In the genomic region with DNA sequence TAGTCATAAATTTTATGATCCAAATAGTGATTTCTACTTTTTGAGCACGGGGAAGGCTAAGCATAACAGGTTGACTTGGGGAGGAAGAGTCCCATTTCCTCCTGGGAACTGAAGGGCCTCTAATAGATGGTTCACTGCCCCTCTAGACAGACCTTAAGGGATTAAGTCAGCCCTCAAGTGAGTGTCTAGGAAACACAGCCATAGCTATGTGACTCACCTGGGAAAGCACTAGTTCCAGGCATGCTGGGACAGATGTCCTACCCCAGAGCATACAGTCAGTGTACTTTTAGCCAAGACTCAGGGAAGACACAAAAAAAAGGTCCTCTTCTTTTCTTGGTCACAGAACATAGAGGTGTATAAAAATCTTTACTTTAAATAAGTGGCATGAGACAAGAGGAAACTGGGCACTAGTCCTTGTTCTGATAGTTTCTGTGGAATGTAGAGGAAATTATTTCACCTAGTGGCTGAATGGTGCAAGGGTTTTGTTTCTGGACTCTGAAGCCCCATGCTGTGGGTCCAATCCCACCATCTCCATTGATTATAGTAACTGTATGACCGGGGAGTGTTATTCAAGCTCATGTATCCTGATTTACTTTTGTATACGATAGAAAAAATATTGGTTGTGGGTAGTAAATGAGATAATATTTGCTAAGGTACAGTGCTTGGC, we compare ENCODE assay signal across 17 cellular contexts.
DNase-seq lines count a peak whose midpoint lies in the region; ATAC-seq, FAIRE-seq and TF ChIP-seq lines count a peak whose summit lies in the region.
"Had no signal": no experiment of that assay in that cellular context is flagged by ENCODE, and none has a peak within 500 bp of the region (broad histone marks: within the 10 kb centered on the region; RNA-seq: fewer than 3 reads in every experiment).

No MANE protein-coding gene starts in this region.

- H4K20me1 ChIP-seq in astrocyte (ENCODE audit: insufficient read depth, low read length) (no peaks in the 10 kb centered on the region), hepatocyte (ENCODE audit: insufficient read depth, poor library complexity, severe bottlenecking) (no peaks in the 10 kb centered on the region), Karpas-422 (ENCODE audit: insufficient read depth, low read depth, low read length) (no peaks in the 10 kb centered on the region)

- H3K4me3 ChIP-seq in BE2C (ENCODE audit: low read depth, low read length) (no peak overlapping the region), astrocyte (ENCODE audit: insufficient read depth, low read depth, low read length) (no peak overlapping the region), hepatocyte (no peak overlapping the region), dorsolateral prefrontal cortex (no peak overlapping the region), Karpas-422 (ENCODE audit: low read length) (no peak overlapping the region), HAP-1 (no peak overlapping the region)
- H3K4me3 ChIP-seq: adrenal gland had no signal

- H3K9me3 ChIP-seq in BE2C = no peaks in the 10 kb centered on the region
- no peaks in the 10 kb centered on the region for H3K9me3 ChIP-seq in astrocyte (ENCODE audit: insufficient read depth, low read depth, low read length)
- no peaks in the 10 kb centered on the region for H3K9me3 ChIP-seq in hepatocyte (ENCODE audit: low read depth)
- no peaks in the 10 kb centered on the region for H3K9me3 ChIP-seq in Karpas-422 (ENCODE audit: low read length)
- no peaks in the 10 kb centered on the region for H3K9me3 ChIP-seq in HAP-1
- H3K9me3 ChIP-seq: adrenal gland had no signal

- 77% methylated on average over 3 of the region's 3 CpGs for WGBS in hepatocyte (ENCODE audit: low lambda C conversion rate, missing lambda C conversion rate)

- H3K36me3 Mint-ChIP-seq in astrocyte (ENCODE audit: low read depth, unreplicated experiment) = no peaks in the 10 kb centered on the region
- H3K36me3 Mint-ChIP-seq: immature natural killer cell had no signal

- FAIRE-seq in astrocyte (lab: Jason Lieb, UNC) = peak; percentile 13
- FAIRE-seq: frontal cortex, GM12892 had no signal

- H3K9me2 ChIP-seq in hepatocyte (replicated peaks; ENCODE audit: insufficient read depth) (no peaks in the 10 kb centered on the region), Karpas-422 (replicated peaks; ENCODE audit: insufficient read depth, low read length) (no peaks in the 10 kb centered on the region)

- H2AFZ ChIP-seq in astrocyte (ENCODE audit: low read depth, low read length) (no peak overlapping the region), hepatocyte (no peak overlapping the region), Karpas-422 (ENCODE audit: low read length) (no peak overlapping the region)

- H3K27me3 ChIP-seq in BE2C (no peaks in the 10 kb centered on the region), astrocyte (ENCODE audit: insufficient read depth, low read length) (no peaks in the 10 kb centered on the region), hepatocyte (no peaks in the 10 kb centered on the region), dorsolateral prefrontal cortex (no peaks in the 10 kb centered on the region), Karpas-422 (ENCODE audit: low read length) (no peaks in the 10 kb centered on the region), HAP-1 (ENCODE audit: low read depth) (no peaks in the 10 kb centered on the region)
- H3K27me3 ChIP-seq: adrenal gland had no signal

- TF ChIP-seq CTCF in BE2C (IDR thresholded peaks at IDR 0.05; ENCODE audit: low read depth, low read length) (peak; percentile 46), astrocyte (IDR thresholded peaks at IDR 0.05; ENCODE audit: insufficient read depth, low read depth, low read length) (peak; percentile 17), hepatocyte (IDR thresholded peaks at IDR 0.05; ENCODE audit: poor library complexity) (peak; percentile 6), dorsolateral prefrontal cortex (IDR thresholded peaks at IDR 0.05 in 54 of 56, conservative IDR thresholded peaks at IDR 0.05 in 2 of 56; ENCODE audit: low read depth in 1 of 56, partially characterized antibody in 56 of 56) (no peak)

- H3K4me1 ChIP-seq in BE2C (peaks cover 40% of the 10 kb centered on the region), astrocyte (ENCODE audit: insufficient read depth, low read length) (no peaks in the 10 kb centered on the region), hepatocyte (ENCODE audit: insufficient read depth) (no peaks in the 10 kb centered on the region), Karpas-422 (ENCODE audit: low read length) (no peaks in the 10 kb centered on the region), HAP-1 (no peaks in the 10 kb centered on the region)
- H3K4me1 ChIP-seq: adrenal gland had no signal

- DNase-seq in BE2C = no peak
- DNase-seq in HK-2 (ENCODE audit: unreplicated experiment) = peak; percentile 28
- DNase-seq in astrocyte (ENCODE audit: low read depth) = no peak
- no peak for DNase-seq in hepatocyte (ENCODE audit: low spot score)
- no peak for DNase-seq in dorsolateral prefrontal cortex
- DNase-seq in Karpas-422 = no peak
- DNase-seq in HAP-1 (ENCODE audit: low spot score in 2 of 2) = no peak
- DNase-seq: activated CD4-positive, alpha-beta T cell treated with anti-CD3 and anti-CD28 coated beads for 4 hours; activated T-cell treated with anti-CD3 and anti-CD28 coated beads, Interleukin-2, amount 50 U/mL, for 72 hours; adrenal gland; immature natural killer cell; NCI-H1105 treated with DMSO at 0.1 percent for 48 hours; NCI-H510A; RPMI8226 had no signal

- H3K79me2 ChIP-seq in astrocyte (ENCODE audit: insufficient read depth, low read length) (no peaks in the 10 kb centered on the region), hepatocyte (no peaks in the 10 kb centered on the region), Karpas-422 (ENCODE audit: low read length) (no peaks in the 10 kb centered on the region)

- H3K9ac ChIP-seq in astrocyte (ENCODE audit: low read length) (no peak overlapping the region), Karpas-422 (ENCODE audit: low read length) (no peak overlapping the region)

- intact Hi-C loops in dorsolateral prefrontal cortex (cut with DNase I) = no loop called here

- H3K27ac Mint-ChIP-seq in astrocyte (ENCODE audit: unreplicated experiment) = no peak overlapping the region
- H3K27ac Mint-ChIP-seq: activated T-cell treated with anti-CD3 and anti-CD28 coated beads, Interleukin-2, amount 50 U/mL, for 72 hours; immature natural killer cell had no signal

- no peaks in the 10 kb centered on the region for H3K9me3 Mint-ChIP-seq in astrocyte (ENCODE audit: unreplicated experiment)
- H3K9me3 Mint-ChIP-seq: activated T-cell treated with anti-CD3 and anti-CD28 coated beads, Interleukin-2, amount 50 U/mL, for 72 hours; immature natural killer cell had no signal

- H3K4me1 Mint-ChIP-seq in astrocyte (ENCODE audit: low read depth, unreplicated experiment) = peaks cover 7% of the 10 kb centered on the region
- H3K4me1 Mint-ChIP-seq: immature natural killer cell had no signal

- no peaks in the 10 kb centered on the region for H3K36me3 ChIP-seq in BE2C
- H3K36me3 ChIP-seq in astrocyte (ENCODE audit: insufficient read depth, low read length) = no peaks in the 10 kb centered on the region
- H3K36me3 ChIP-seq in hepatocyte (replicated peaks; ENCODE audit: insufficient read depth, low read depth) = no peaks in the 10 kb centered on the region
- no peaks in the 10 kb centered on the region for H3K36me3 ChIP-seq in Karpas-422 (ENCODE audit: insufficient read depth, low read length)
- no peaks in the 10 kb centered on the region for H3K36me3 ChIP-seq in HAP-1 (replicated peaks)
- H3K36me3 ChIP-seq: adrenal gland had no signal

- in situ Hi-C loops in HAP-1 (cut with MboI; ENCODE audit: low sequenced_read_pairs) = no loop called here

- no peaks in the 10 kb centered on the region for H3K27me3 Mint-ChIP-seq in astrocyte (ENCODE audit: low read depth, unreplicated experiment)

- H3K4me3 Mint-ChIP-seq in astrocyte (ENCODE audit: unreplicated experiment) = no peak overlapping the region
- H3K4me3 Mint-ChIP-seq: activated T-cell treated with anti-CD3 and anti-CD28 coated beads, Interleukin-2, amount 50 U/mL, for 72 hours; immature natural killer cell had no signal

- no peak overlapping the region for H3K27ac ChIP-seq in astrocyte (ENCODE audit: low read depth, low read length)
- H3K27ac ChIP-seq in hepatocyte = no peak overlapping the region
- no peak overlapping the region for H3K27ac ChIP-seq in dorsolateral prefrontal cortex
- H3K27ac ChIP-seq in Karpas-422 (ENCODE audit: low read length) = no peak overlapping the region
- H3K27ac ChIP-seq: adrenal gland had no signal

- H3K4me2 ChIP-seq in astrocyte (ENCODE audit: low read length) (no peak overlapping the region), hepatocyte (no peak overlapping the region), Karpas-422 (ENCODE audit: low read depth, low read length, poor library complexity, severe bottlenecking) (no peak overlapping the region)

- ATAC-seq in HG02623 (IDR thresholded peaks at IDR 0.05; ENCODE audit: unreplicated experiment) = no peak
- ATAC-seq: activated T-cell treated with anti-CD3 and anti-CD28 coated beads, Interleukin-2, amount 50 U/mL, for 72 hours had no signal

Comparison
In these comparisons a context has a peak if more than half of its experiments do, and no peak if none do; other contexts are left out.
1. CTCF ChIP-seq: peak in BE2C (single experiment), astrocyte (single experiment) and hepatocyte (single experiment); none in dorsolateral prefrontal cortex (0 of 56).